In the genomic region with DNA sequence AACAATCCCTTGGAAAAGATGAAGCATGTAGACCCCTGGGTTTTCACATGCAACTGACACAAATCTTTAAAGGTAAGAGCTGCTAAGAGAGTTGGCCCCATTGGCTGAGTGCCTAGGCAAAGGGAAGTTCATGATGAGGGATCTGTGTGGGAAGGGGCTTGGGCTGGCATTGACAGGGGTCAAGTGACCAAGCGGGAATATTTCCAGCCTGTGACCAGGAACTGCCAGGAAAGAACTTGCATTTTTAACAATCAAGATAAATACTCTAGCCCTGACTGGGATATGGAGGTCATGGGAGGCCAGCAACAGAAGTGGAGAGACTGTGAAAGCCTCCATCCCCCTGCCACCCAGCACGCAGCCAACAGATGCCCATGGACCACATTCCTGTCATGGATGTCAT, we compare ENCODE assay signal across 24 cellular contexts.
"Had no signal": no experiment of that assay in that cellular context is flagged by ENCODE, and none has a peak within 500 bp of the region (broad histone marks: within the 10 kb centered on the region; RNA-seq: fewer than 3 reads in every experiment).

No MANE protein-coding gene starts in this region.

- DNase-seq: colonic mucosa; cortex of kidney; dermis blood vessel endothelial cell; dorsolateral prefrontal cortex; effector CD4-positive, alpha-beta T cell; effector CD8-positive, alpha-beta T cell; effector memory CD4-positive, alpha-beta T cell; effector memory CD8-positive, alpha-beta T cell; endodermal cell; erythroblast; esophagus squamous epithelium; foreskin fibroblast; foreskin keratinocyte; foreskin melanocyte; gastrocnemius medialis; glutamatergic neuron; head of caudate nucleus; heart left ventricle had no signal

- H3K27me3 ChIP-seq: colonic mucosa, dorsolateral prefrontal cortex, esophagus muscularis mucosa, esophagus squamous epithelium, foreskin keratinocyte, gastrocnemius medialis, gastroesophageal sphincter, heart left ventricle had no signal

- H3K4me3 Mint-ChIP-seq: dendritic cell treated with granulocyte-macrophage colony-stimulating factor and Interleukin-4, amounts not matched to agents 40 ng/mL and 50 ng/mL, for 4 days; effector memory CD8-positive, alpha-beta T cell; endodermal cell had no signal

- H3K36me3 ChIP-seq: colonic mucosa, esophagus muscularis mucosa, esophagus squamous epithelium, gastrocnemius medialis, gastroesophageal sphincter, heart left ventricle had no signal

- H3K4me1 ChIP-seq: colonic mucosa, esophagus muscularis mucosa, esophagus squamous epithelium, foreskin keratinocyte, gastrocnemius medialis, gastroesophageal sphincter, heart left ventricle had no signal

- H3K9me3 Mint-ChIP-seq: endodermal cell had no signal

- H3K9me3 ChIP-seq: colonic mucosa, esophagus muscularis mucosa, gastrocnemius medialis, gastroesophageal sphincter had no signal

- H3K27me3 Mint-ChIP-seq: dendritic cell treated with granulocyte-macrophage colony-stimulating factor and Interleukin-4, amounts not matched to agents 40 ng/mL and 50 ng/mL, for 4 days; effector memory CD8-positive, alpha-beta T cell had no signal

- H3K27ac ChIP-seq: colonic mucosa, coronary artery, epithelial cell of prostate, esophagus muscularis mucosa, esophagus squamous epithelium, foreskin keratinocyte, gastrocnemius medialis, gastroesophageal sphincter, heart left ventricle had no signal

- H3K4me3 ChIP-seq: colonic mucosa, coronary artery, dorsolateral prefrontal cortex, esophagus muscularis mucosa, esophagus squamous epithelium, gastrocnemius medialis, gastroesophageal sphincter, heart left ventricle had no signal

- H3K4me1 Mint-ChIP-seq: endodermal cell had no signal

- H3K27ac Mint-ChIP-seq: dendritic cell treated with granulocyte-macrophage colony-stimulating factor and Interleukin-4, amounts not matched to agents 40 ng/mL and 50 ng/mL, for 4 days; effector memory CD8-positive, alpha-beta T cell; endodermal cell had no signal

- ATAC-seq: effector memory CD8-positive, alpha-beta T cell; esophagus mucosa; foreskin keratinocyte; gastrocnemius medialis; gastroesophageal sphincter; heart left ventricle had no signal
